25 cellular contexts compared by ENCODE assay signal in genomic region chr6:138550346-138550767, GRCh38. TPM values are rescaled to one million over a fixed set of nuclear protein-coding genes. Genes with fewer than 3 reads are reported as not detected.
DNase-seq lines count a peak whose midpoint lies in the region; ATAC-seq and TF ChIP-seq lines count a peak whose summit lies in the region.
"Had no signal": no experiment of that assay in that cellular context is flagged by ENCODE, and none has a peak within 500 bp of the region (broad histone marks: within the 10 kb centered on the region; RNA-seq: fewer than 3 reads in every experiment).

No MANE protein-coding gene starts in this region.

- peak overlapping the region; percentile 99 for H3K27ac Mint-ChIP-seq in Caco-2 (ENCODE audit: unreplicated experiment)
- no peak overlapping the region for H3K27ac Mint-ChIP-seq in CD14-positive monocyte
- H3K27ac Mint-ChIP-seq: activated CD4-positive, alpha-beta T cell treated with anti-CD3 and anti-CD28 coated beads, Interleukin-2, amount 10 ng/mL, durations not matched to agents 7 days and 5 days; activated CD8-positive, alpha-beta memory T cell treated with anti-CD3 and anti-CD28 coated beads, Interleukin-2, amount 10 ng/mL, durations not matched to agents 7 days and 5 days; activated naive CD8-positive, alpha-beta T cell treated with anti-CD3 and anti-CD28 coated beads for 36 hours; IgD-negative memory B cell; T-helper 1 cell treated with Interleukin-12 subunit alpha and Interleukin-12 subunit beta and Interleukin-4 antibody, amounts not matched to agents 30 μg/mL and 1 μg/mL, for 36 hours had no signal

- peak; percentile 64 to 72 for DNase-seq in Caco-2
- peak; percentile 75 for DNase-seq in NCI-H526 treated with DMSO at 0.1 percent for 48 hours (lab: John Stamatoyannopoulos, UW)
- DNase-seq in glomerular visceral epithelial cell (ENCODE audit: extremely low spot score), result peak; percentile 31
- no peak for DNase-seq in CD14-positive monocyte (ENCODE audit: low spot score)
- DNase-seq in stimulated activated naive CD8-positive, alpha-beta T cell treated with anti-CD3 and anti-CD28 coated beads, Interleukin-15, Interleukin-2, amounts not matched to agents 100 U/mL and 50 U/mL, for 24 hours, result no peak
- no peak for DNase-seq in DMS79 treated with DMSO at 0.1 percent for 48 hours (lab: John Stamatoyannopoulos, UW)
- DNase-seq: ACHN; activated CD4-positive, alpha-beta T cell treated with anti-CD3 and anti-CD28 coated beads, Interleukin-2, amount 10 ng/mL, durations not matched to agents 7 days and 5 days; activated CD8-positive, alpha-beta memory T cell treated with anti-CD3 and anti-CD28 coated beads, Interleukin-2, amount 10 ng/mL, durations not matched to agents 7 days and 5 days; activated naive CD8-positive, alpha-beta T cell treated with anti-CD3 and anti-CD28 coated beads for 36 hours; brain microvascular endothelial cell; EL; head of caudate nucleus; NCI-H1417 treated with DMSO at 0.1 percent for 48 hours; NCI-H2107; NCI-H510A had no signal

- BruUV-seq in Caco-2 (replicated peaks; lab: Mats Ljungman, UMichigan), result no TSS peak

- peak overlapping the region; percentile 46 for H3K4me3 Mint-ChIP-seq in Caco-2 (ENCODE audit: unreplicated experiment)
- no peak overlapping the region for H3K4me3 Mint-ChIP-seq in CD14-positive monocyte
- H3K4me3 Mint-ChIP-seq: activated CD4-positive, alpha-beta T cell treated with anti-CD3 and anti-CD28 coated beads, Interleukin-2, amount 10 ng/mL, durations not matched to agents 7 days and 5 days; activated CD8-positive, alpha-beta memory T cell treated with anti-CD3 and anti-CD28 coated beads, Interleukin-2, amount 10 ng/mL, durations not matched to agents 7 days and 5 days; activated naive CD8-positive, alpha-beta T cell treated with anti-CD3 and anti-CD28 coated beads for 36 hours; IgD-negative memory B cell; T-helper 1 cell treated with Interleukin-12 subunit alpha and Interleukin-12 subunit beta and Interleukin-4 antibody, amounts not matched to agents 30 μg/mL and 1 μg/mL, for 36 hours had no signal

- CTCF ChIA-PET in Caco-2 (lab: Charles Lee), result no interaction called here

- H3K9ac ChIP-seq in mucosa of rectum (ENCODE audit: low read depth in 1 of 2, low read length in 2 of 2), result no peak overlapping the region
- H3K9ac ChIP-seq: BLaER1 treated with 17β-estradiol and CSF1 and Interleukin-3, amounts not matched to agents 10 nM and 100 nM had no signal

- H3K36me3 Mint-ChIP-seq in Caco-2 (ENCODE audit: insufficient read depth, unreplicated experiment) (peaks cover 10% of the 10 kb centered on the region), CD14-positive monocyte (no peaks in the 10 kb centered on the region)
- H3K36me3 Mint-ChIP-seq: activated CD8-positive, alpha-beta memory T cell treated with anti-CD3 and anti-CD28 coated beads, Interleukin-2, amount 10 ng/mL, durations not matched to agents 7 days and 5 days; activated naive CD8-positive, alpha-beta T cell treated with anti-CD3 and anti-CD28 coated beads for 36 hours had no signal

- H3K9me3 ChIP-seq in Caco-2 (no peaks in the 10 kb centered on the region), mucosa of rectum (ENCODE audit: control insufficient read depth in 2 of 2, low read length in 2 of 2) (no peaks in the 10 kb centered on the region)
- H3K9me3 ChIP-seq: Peyer's patch, suprapubic skin, vagina had no signal

- H3K27me3 Mint-ChIP-seq in Caco-2 (ENCODE audit: insufficient read depth, unreplicated experiment) (no peaks in the 10 kb centered on the region), CD14-positive monocyte (ENCODE audit: low read depth in 3 of 3) (peaks cover 0 to 4% (median under 1%) of the 10 kb centered on the region in 3 donors)

- H3K27me3 ChIP-seq in Caco-2 (replicated peaks; ENCODE audit: control insufficient read depth, insufficient read depth, low read length) (no peaks in the 10 kb centered on the region), mucosa of rectum (ENCODE audit: control insufficient read depth in 2 of 2, insufficient read depth in 2 of 2, low read length in 2 of 2) (no peaks in the 10 kb centered on the region)
- H3K27me3 ChIP-seq: BLaER1 treated with 17β-estradiol and CSF1 and Interleukin-3, amounts not matched to agents 10 nM and 100 nM; brain microvascular endothelial cell; Peyer's patch; suprapubic skin; vagina had no signal

- ATAC-seq in stimulated activated naive CD8-positive, alpha-beta T cell treated with anti-CD3 and anti-CD28 coated beads, Interleukin-15, Interleukin-2, amounts not matched to agents 100 U/mL and 50 U/mL, for 24 hours, result no peak
- ATAC-seq in GM18498 (IDR thresholded peaks at IDR 0.05; ENCODE audit: unreplicated experiment), result no peak
- ATAC-seq: activated CD8-positive, alpha-beta memory T cell treated with anti-CD3 and anti-CD28 coated beads, Interleukin-2, amount 10 ng/mL, durations not matched to agents 7 days and 5 days had no signal

- H3K36me3 ChIP-seq in Caco-2 (ENCODE audit: control insufficient read depth, insufficient read depth, low read length) (no peaks in the 10 kb centered on the region), mucosa of rectum (ENCODE audit: control insufficient read depth in 2 of 2, insufficient read depth in 2 of 2, low read length in 2 of 2) (no peaks in the 10 kb centered on the region)
- H3K36me3 ChIP-seq: brain microvascular endothelial cell, Peyer's patch, suprapubic skin, vagina had no signal

- peaks cover 83% of the 10 kb centered on the region for H3K4me1 ChIP-seq in Caco-2
- peaks cover 4 to 18% of the 10 kb centered on the region in 2 donors for H3K4me1 ChIP-seq in mucosa of rectum (ENCODE audit: control insufficient read depth in 2 of 2, insufficient read depth in 2 of 2, low read length in 2 of 2)
- H3K4me1 ChIP-seq: Peyer's patch had no signal

- H3K27ac ChIP-seq in mucosa of rectum (ENCODE audit: low read depth in 2 of 2, low read length in 2 of 2), result peak overlapping the region; percentile 26 to 32
- H3K27ac ChIP-seq: BLaER1 treated with 17β-estradiol and CSF1 and Interleukin-3, amounts not matched to agents 10 nM and 100 nM; brain microvascular endothelial cell; HL-60; Peyer's patch; suprapubic skin; vagina had no signal

- intact Hi-C loops in Caco-2 (cut with micrococcal nuclease; ENCODE audit: unreplicated experiment), result loop anchor here (1.0 to 2.0 kb wide), 4 partner anchors 14 to 46 kb away; no protein-coding TSS in a partner anchor
- intact Hi-C loops in CD14-positive monocyte (cut with micrococcal nuclease), result no loop called here

- H3K9me3 Mint-ChIP-seq in Caco-2 (ENCODE audit: unreplicated experiment) (no peaks in the 10 kb centered on the region), CD14-positive monocyte (no peaks in the 10 kb centered on the region)
- H3K9me3 Mint-ChIP-seq: activated CD4-positive, alpha-beta T cell treated with anti-CD3 and anti-CD28 coated beads, Interleukin-2, amount 10 ng/mL, durations not matched to agents 7 days and 5 days; activated naive CD8-positive, alpha-beta T cell treated with anti-CD3 and anti-CD28 coated beads for 36 hours; IgD-negative memory B cell; T-helper 1 cell treated with Interleukin-12 subunit alpha and Interleukin-12 subunit beta and Interleukin-4 antibody, amounts not matched to agents 30 μg/mL and 1 μg/mL, for 36 hours had no signal

- POLR2A ChIA-PET in Caco-2 (lab: Charles Lee), result interaction anchor here (0.5 to 0.8 kb wide), 2 partner anchors 21 to 176 kb away, joined by 4 to 6 read pairs; no protein-coding TSS in a partner anchor

- TF ChIP-seq CTCF in Caco-2 (IDR thresholded peaks at IDR 0.05; ENCODE audit: insufficient read depth in 1 of 2, low read depth in 1 of 2, low read length in 1 of 2, severe bottlenecking in 1 of 2, unreplicated experiment in 1 of 2) (no peak), CD14-positive monocyte (IDR thresholded peaks at IDR 0.05) (no peak)

- H3K4me1 Mint-ChIP-seq in Caco-2 (ENCODE audit: low read depth, unreplicated experiment) (peaks cover 63% of the 10 kb centered on the region), CD14-positive monocyte (peaks cover 8% of the 10 kb centered on the region)

- H3K4me3 ChIP-seq in Caco-2 (ENCODE audit: low read depth, low read length), result no peak overlapping the region
- no peak overlapping the region for H3K4me3 ChIP-seq in mucosa of rectum (ENCODE audit: low read length in 2 of 2)
- H3K4me3 ChIP-seq: BLaER1 treated with 17β-estradiol and CSF1 and Interleukin-3, amounts not matched to agents 10 nM and 100 nM; Peyer's patch; suprapubic skin; vagina had no signal

RNA-seq across cellular contexts. Expression of gene NHSL1, which starts 51.1 kb away (rescaled TPM):
- 39.9 and 41.9 TPM in 2 replicates for total RNA-seq in Caco-2 (2022)
- under 1 TPM; 0.06 to 0.51 TPM for polyA plus RNA-seq in CD14-positive monocyte
- polyA plus RNA-seq: IgD-negative memory B cell had no signal

Comparison
In these comparisons a context has a peak if more than half of its experiments do, and no peak if none do; other contexts are left out.
1. DNase-seq: peak in Caco-2 (2 of 2), NCI-H526 treated with DMSO at 0.1 percent for 48 hours (single experiment) and glomerular visceral epithelial cell (single experiment); none in CD14-positive monocyte (single experiment), stimulated activated naive CD8-positive, alpha-beta T cell treated with anti-CD3 and anti-CD28 coated beads, Interleukin-15, Interleukin-2, amounts not matched to agents 100 U/mL and 50 U/mL, for 24 hours (single experiment) and DMS79 treated with DMSO at 0.1 percent for 48 hours (single experiment).